Comparison of ENCODE assay signal across 1 cellular context in the genomic region with DNA sequence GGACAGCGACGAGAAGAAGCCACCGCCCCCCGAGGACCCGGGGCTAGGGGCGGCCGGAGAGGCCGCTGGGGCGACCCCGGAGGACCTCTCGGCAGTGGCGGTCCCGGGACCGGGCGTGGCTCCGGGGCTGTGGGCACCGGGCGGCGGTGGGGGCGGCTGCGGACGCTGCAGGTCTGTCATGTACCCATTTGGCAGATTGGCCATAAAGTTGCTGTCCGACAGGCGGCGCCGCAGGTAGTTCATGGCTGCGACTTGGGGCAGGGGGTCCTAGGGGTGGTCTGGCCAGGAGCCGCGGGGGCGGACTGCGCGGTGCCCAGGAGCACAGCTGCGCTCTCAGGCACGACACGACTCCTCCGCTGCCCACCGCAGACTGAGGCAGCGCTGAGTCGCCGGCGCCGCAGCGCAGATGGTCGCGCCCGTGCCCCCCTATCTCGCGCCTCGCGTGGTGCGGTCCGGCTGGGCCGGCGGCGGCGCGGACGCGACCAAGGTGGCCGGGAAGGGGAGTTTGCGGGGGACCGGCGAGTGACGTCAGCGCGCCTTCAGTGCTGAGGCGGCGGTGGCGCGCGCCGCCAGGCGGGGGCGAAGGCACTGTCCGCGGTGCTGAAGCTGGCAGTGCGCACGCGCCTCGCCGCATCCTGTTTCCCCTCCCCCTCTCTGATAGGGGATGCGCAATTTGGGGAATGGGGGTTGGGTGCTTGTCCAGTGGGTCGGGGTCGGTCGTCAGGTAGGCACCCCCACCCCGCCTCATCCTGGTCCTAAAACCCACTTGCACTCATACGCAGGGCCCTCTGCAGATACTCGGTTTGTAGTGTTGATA.
TF ChIP-seq lines count a peak whose summit lies in the region.

A gene (minus strand): TSS at position 372 of the 817 bp plus-strand sequence. CDS start 129 bp downstream, at position 243.

TF ChIP-seq in K562, 482 proteins besides CTCF, POLR2A, EP300 and RAD21 (continued from another document and continues in another):
- TF ChIP-seq, protein P1, sequence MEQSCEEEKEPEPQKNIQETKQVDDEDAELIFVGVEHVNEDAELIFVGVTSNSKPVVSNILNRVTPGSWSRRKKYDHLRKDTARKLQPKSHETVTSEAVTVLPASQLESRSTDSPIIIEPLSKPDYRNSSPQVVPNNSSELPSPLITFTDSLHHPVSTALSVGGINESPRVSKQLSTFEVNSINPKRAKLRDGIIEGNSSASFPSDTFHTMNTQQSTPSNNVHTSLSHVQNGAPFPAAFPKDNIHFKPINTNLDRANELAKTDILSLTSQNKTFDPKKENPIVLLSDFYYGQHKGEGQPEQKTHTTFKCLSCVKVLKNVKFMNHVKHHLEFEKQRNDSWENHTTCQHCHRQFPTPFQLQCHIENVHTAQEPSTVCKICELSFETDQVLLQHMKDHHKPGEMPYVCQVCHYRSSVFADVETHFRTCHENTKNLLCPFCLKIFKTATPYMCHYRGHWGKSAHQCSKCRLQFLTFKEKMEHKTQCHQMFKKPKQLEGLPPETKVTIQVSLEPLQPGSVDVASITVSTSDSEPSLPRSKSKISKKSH (CRISPR knock-in tag; IDR thresholded peaks at IDR 0.05) = no peak
- TF ChIP-seq NR2C2 (CRISPR knock-in tag; IDR thresholded peaks at IDR 0.05) = peak; percentile 60; the same call in 1 of the 2 replicates
- TF ChIP-seq NR2C2 (tag; IDR thresholded peaks at IDR 0.05) = peak; percentile 17; the same call in 1 of the 2 replicates
- no peak for TF ChIP-seq ZNF384 (IDR thresholded peaks at IDR 0.05; ENCODE audit: low read depth, low read length)
- TF ChIP-seq PHTF2 (CRISPR knock-in tag; IDR thresholded peaks at IDR 0.05) = no peak
- no peak for TF ChIP-seq HIVEP1 (CRISPR knock-in tag; IDR thresholded peaks at IDR 0.05)
- TF ChIP-seq, protein P2, sequence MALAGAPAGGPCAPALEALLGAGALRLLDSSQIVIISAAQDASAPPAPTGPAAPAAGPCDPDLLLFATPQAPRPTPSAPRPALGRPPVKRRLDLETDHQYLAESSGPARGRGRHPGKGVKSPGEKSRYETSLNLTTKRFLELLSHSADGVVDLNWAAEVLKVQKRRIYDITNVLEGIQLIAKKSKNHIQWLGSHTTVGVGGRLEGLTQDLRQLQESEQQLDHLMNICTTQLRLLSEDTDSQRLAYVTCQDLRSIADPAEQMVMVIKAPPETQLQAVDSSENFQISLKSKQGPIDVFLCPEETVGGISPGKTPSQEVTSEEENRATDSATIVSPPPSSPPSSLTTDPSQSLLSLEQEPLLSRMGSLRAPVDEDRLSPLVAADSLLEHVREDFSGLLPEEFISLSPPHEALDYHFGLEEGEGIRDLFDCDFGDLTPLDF (CRISPR knock-in tag; IDR thresholded peaks at IDR 0.05) = peak; percentile 76; the same call in 1 of the 2 replicates
- no peak for TF ChIP-seq ZNF253 (CRISPR knock-in tag; conservative IDR thresholded peaks at IDR 0.05)
- TF ChIP-seq ZNF695 (CRISPR knock-in tag; IDR thresholded peaks at IDR 0.05) = no peak
- no peak for TF ChIP-seq GABPB2 (CRISPR knock-in tag; conservative IDR thresholded peaks at IDR 0.05)
- TF ChIP-seq SMAD3 (CRISPR knock-in tag; conservative IDR thresholded peaks at IDR 0.05) = no peak
- no peak for TF ChIP-seq SNIP1 (IDR thresholded peaks at IDR 0.05; ENCODE audit: low read depth)
- TF ChIP-seq PCBP1 (IDR thresholded peaks at IDR 0.05; ENCODE audit: low read depth, low read length, poor library complexity, severe bottlenecking) = no peak
- TF ChIP-seq, protein P3, sequence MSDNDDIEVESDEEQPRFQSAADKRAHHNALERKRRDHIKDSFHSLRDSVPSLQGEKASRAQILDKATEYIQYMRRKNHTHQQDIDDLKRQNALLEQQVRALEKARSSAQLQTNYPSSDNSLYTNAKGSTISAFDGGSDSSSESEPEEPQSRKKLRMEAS (CRISPR knock-in tag; IDR thresholded peaks at IDR 0.05) = peak; percentile 75
- peak; percentile 56; the same call in 1 of the 2 replicates for TF ChIP-seq L3MBTL2 (IDR thresholded peaks at IDR 0.05)
- no peak for TF ChIP-seq ZNF57 (CRISPR knock-in tag; IDR thresholded peaks at IDR 0.05)
- TF ChIP-seq, protein P4, sequence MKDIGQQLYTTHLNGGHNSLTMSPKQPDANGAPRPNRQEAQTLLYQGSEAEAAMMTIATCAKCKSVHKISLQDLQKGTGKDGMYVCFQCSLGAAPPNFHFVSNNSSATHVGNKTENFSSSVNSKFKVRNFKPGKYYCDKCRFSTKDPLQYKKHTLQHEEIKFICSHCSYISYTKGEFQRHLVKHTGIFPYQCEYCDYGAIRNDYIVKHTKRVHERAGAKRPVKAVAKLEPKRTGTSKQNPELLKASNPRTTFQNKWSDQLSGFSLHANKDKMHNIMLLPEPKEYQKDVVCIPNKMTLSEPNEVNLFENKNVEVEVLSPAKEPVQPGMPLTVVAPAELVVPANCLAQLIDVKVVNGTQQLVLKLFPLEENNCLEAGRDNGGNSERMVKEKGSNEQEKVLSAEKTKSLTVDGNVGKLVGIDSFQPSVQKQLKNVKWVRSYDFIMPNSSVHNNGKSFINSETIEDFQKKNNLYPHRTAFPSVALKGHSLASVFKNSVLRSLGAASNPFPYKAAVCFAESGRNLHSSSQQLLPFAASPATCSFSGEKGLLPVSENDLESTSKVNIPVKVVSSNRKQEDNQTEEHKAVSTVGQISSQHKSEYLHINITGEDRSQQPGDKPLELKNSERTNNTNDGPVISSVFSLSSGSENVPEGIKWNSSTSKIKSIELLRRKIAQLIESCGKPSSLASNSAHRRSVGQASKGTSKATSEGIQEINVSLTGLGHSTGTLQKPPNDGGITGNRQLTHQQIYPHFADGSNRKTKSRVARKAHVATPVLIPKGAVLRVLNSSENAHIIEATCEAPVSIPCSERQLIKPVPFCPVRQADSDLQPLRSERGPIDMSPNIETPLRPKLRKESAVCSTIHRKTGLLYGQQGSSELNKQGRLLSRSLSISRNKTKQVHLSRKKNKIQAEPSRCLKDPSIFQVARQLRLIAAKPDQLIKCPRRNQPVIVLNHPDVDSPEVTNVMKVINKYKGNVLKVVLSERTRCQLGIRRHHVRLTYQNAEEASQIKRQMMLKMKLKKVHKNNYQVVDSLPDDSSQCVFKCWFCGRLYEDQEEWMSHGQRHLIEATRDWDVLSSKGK (CRISPR knock-in tag; IDR thresholded peaks at IDR 0.05) = no peak
- TF ChIP-seq MTA1 (IDR thresholded peaks at IDR 0.05; ENCODE audit: borderline replicate concordance) = no peak
- TF ChIP-seq ZC3H4 (CRISPR knock-in tag; IDR thresholded peaks at IDR 0.05; ENCODE audit: borderline replicate concordance) = no peak
- no peak for TF ChIP-seq ZFPM2 (CRISPR knock-in tag; IDR thresholded peaks at IDR 0.05)
- TF ChIP-seq TGIF2 (CRISPR knock-in tag; IDR thresholded peaks at IDR 0.05) = peak; percentile 83; the same call in 1 of the 2 replicates
- no peak for TF ChIP-seq RFX5 (IDR thresholded peaks at IDR 0.05; ENCODE audit: low read depth, low read length)
- TF ChIP-seq, protein P5, sequence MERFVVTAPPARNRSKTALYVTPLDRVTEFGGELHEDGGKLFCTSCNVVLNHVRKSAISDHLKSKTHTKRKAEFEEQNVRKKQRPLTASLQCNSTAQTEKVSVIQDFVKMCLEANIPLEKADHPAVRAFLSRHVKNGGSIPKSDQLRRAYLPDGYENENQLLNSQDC (CRISPR knock-in tag; IDR thresholded peaks at IDR 0.05) = no peak
- TF ChIP-seq CBX8 (IDR thresholded peaks at IDR 0.05; ENCODE audit: borderline replicate concordance, extremely low read depth, low read depth, low read length, poor library complexity, severe bottlenecking) = no peak
- no peak for TF ChIP-seq CSDE1 (IDR thresholded peaks at IDR 0.05)
- TF ChIP-seq, protein P6, sequence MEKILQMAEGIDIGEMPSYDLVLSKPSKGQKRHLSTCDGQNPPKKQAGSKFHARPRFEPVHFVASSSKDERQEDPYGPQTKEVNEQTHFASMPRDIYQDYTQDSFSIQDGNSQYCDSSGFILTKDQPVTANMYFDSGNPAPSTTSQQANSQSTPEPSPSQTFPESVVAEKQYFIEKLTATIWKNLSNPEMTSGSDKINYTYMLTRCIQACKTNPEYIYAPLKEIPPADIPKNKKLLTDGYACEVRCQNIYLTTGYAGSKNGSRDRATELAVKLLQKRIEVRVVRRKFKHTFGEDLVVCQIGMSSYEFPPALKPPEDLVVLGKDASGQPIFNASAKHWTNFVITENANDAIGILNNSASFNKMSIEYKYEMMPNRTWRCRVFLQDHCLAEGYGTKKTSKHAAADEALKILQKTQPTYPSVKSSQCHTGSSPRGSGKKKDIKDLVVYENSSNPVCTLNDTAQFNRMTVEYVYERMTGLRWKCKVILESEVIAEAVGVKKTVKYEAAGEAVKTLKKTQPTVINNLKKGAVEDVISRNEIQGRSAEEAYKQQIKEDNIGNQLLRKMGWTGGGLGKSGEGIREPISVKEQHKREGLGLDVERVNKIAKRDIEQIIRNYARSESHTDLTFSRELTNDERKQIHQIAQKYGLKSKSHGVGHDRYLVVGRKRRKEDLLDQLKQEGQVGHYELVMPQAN (IDR thresholded peaks at IDR 0.05; ENCODE audit: borderline replicate concordance) = no peak
- peak in 1 of 2 experiments; percentile 58; a peak in 3 of 4 replicates for TF ChIP-seq KDM1A (IDR thresholded peaks at IDR 0.05)
- TF ChIP-seq, protein P7, sequence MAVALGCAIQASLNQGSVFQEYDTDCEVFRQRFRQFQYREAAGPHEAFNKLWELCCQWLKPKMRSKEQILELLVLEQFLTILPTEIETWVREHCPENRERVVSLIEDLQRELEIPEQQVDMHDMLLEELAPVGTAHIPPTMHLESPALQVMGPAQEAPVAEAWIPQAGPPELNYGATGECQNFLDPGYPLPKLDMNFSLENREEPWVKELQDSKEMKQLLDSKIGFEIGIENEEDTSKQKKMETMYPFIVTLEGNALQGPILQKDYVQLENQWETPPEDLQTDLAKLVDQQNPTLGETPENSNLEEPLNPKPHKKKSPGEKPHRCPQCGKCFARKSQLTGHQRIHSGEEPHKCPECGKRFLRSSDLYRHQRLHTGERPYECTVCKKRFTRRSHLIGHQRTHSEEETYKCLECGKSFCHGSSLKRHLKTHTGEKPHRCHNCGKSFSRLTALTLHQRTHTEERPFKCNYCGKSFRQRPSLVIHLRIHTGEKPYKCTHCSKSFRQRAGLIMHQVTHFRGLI (CRISPR knock-in tag; IDR thresholded peaks at IDR 0.05) = no peak
- TF ChIP-seq, protein P8, sequence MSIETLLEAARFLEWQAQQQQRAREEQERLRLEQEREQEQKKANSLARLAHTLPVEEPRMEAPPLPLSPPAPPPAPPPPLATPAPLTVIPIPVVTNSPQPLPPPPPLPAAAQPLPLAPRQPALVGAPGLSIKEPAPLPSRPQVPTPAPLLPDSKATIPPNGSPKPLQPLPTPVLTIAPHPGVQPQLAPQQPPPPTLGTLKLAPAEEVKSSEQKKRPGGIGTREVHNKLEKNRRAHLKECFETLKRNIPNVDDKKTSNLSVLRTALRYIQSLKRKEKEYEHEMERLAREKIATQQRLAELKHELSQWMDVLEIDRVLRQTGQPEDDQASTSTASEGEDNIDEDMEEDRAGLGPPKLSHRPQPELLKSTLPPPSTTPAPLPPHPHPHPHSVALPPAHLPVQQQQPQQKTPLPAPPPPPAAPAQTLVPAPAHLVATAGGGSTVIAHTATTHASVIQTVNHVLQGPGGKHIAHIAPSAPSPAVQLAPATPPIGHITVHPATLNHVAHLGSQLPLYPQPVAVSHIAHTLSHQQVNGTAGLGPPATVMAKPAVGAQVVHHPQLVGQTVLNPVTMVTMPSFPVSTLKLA (conservative IDR thresholded peaks at IDR 0.05) = peak; percentile 50 to 86; a peak in 3 of 4 replicates
- TF ChIP-seq CBX3 (IDR thresholded peaks at IDR 0.05; ENCODE audit: borderline replicate concordance in 1 of 2, low read length in 2 of 2) = no peak
- TF ChIP-seq, protein P9, sequence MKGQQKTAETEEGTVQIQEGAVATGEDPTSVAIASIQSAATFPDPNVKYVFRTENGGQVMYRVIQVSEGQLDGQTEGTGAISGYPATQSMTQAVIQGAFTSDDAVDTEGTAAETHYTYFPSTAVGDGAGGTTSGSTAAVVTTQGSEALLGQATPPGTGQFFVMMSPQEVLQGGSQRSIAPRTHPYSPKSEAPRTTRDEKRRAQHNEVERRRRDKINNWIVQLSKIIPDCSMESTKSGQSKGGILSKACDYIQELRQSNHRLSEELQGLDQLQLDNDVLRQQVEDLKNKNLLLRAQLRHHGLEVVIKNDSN (CRISPR knock-in tag; IDR thresholded peaks at IDR 0.05) = no peak
- TF ChIP-seq BCOR (IDR thresholded peaks at IDR 0.05) = peak; percentile 73
- TF ChIP-seq HMGN3 (IDR thresholded peaks at IDR 0.05; ENCODE audit: borderline replicate concordance, extremely low read depth, insufficient read length, low read depth, low read length) = peak; percentile 46
- TF ChIP-seq RUNX1 (IDR thresholded peaks at IDR 0.05; ENCODE audit: low read depth) = no peak
- TF ChIP-seq, protein P10, sequence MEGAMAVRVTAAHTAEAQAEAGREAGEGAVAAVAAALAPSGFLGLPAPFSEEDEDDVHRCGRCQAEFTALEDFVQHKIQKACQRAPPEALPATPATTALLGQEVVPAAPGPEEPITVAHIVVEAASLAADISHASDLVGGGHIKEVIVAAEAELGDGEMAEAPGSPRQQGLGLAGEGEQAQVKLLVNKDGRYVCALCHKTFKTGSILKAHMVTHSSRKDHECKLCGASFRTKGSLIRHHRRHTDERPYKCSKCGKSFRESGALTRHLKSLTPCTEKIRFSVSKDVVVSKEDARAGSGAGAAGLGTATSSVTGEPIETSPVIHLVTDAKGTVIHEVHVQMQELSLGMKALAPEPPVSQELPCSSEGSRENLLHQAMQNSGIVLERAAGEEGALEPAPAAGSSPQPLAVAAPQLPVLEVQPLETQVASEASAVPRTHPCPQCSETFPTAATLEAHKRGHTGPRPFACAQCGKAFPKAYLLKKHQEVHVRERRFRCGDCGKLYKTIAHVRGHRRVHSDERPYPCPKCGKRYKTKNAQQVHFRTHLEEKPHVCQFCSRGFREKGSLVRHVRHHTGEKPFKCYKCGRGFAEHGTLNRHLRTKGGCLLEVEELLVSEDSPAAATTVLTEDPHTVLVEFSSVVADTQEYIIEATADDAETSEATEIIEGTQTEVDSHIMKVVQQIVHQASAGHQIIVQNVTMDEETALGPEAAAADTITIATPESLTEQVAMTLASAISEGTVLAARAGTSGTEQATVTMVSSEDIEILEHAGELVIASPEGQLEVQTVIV (CRISPR knock-in tag; IDR thresholded peaks at IDR 0.05; ENCODE audit: borderline replicate concordance) = no peak
- no peak for TF ChIP-seq MEF2D (tag; conservative IDR thresholded peaks at IDR 0.05; ENCODE audit: low read depth)
- TF ChIP-seq, protein P11, sequence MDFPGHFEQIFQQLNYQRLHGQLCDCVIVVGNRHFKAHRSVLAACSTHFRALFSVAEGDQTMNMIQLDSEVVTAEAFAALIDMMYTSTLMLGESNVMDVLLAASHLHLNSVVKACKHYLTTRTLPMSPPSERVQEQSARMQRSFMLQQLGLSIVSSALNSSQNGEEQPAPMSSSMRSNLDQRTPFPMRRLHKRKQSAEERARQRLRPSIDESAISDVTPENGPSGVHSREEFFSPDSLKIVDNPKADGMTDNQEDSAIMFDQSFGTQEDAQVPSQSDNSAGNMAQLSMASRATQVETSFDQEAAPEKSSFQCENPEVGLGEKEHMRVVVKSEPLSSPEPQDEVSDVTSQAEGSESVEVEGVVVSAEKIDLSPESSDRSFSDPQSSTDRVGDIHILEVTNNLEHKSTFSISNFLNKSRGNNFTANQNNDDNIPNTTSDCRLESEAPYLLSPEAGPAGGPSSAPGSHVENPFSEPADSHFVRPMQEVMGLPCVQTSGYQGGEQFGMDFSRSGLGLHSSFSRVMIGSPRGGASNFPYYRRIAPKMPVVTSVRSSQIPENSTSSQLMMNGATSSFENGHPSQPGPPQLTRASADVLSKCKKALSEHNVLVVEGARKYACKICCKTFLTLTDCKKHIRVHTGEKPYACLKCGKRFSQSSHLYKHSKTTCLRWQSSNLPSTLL (IDR thresholded peaks at IDR 0.05) = no peak
- TF ChIP-seq ZBTB7A (IDR thresholded peaks at IDR 0.05; ENCODE audit: borderline replicate concordance, control insufficient read depth, low read depth, low read length) = peak; percentile 37; the same call in 1 of the 2 replicates
